2 cellular contexts compared by ENCODE assay signal in the genomic region with DNA sequence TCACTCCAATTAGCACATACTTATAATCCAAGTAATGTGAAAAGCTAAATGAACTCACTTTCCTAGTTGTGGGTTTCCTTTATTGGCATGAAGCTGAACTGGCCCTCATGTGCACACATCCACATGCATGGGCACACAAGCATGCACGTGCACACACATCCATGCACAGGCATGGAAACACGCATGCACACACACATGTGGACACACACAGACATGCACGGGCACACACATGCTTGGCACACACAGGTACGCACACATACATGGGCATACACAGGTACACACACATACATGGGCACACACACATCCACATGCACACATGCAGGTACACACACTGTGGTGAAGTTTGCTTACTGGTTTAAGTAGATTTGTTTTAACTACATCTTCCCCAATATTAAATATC.
TF ChIP-seq lines count a peak whose summit lies in the region.

No MANE protein-coding gene starts in this region.

TF ChIP-seq in WTC11, 78 proteins besides CTCF, POLR2A, EP300 and RAD21:
- no peak for TF ChIP-seq CREM (CRISPR knock-in tag; IDR thresholded peaks at IDR 0.05)
- 0 out of 2 replicates have a peak, but pooled peaks have one; percentile 34 for TF ChIP-seq CREB1 (CRISPR knock-in tag; IDR thresholded peaks at IDR 0.05)

TF ChIP-seq in H1, 55 proteins besides CTCF, POLR2A, EP300 and RAD21:
- TF ChIP-seq BCL11A (IDR thresholded peaks at IDR 0.05; ENCODE audit: low read depth in 2 of 2, low read length in 2 of 2) (no peak), RBBP5 (IDR thresholded peaks at IDR 0.05; ENCODE audit: borderline replicate concordance, low read depth, low read length) (no peak), KDM1A (IDR thresholded peaks at IDR 0.05; ENCODE audit: borderline replicate concordance, low read length) (no peak), TEAD4 (IDR thresholded peaks at IDR 0.05; ENCODE audit: low read depth, low read length) (no peak), SIX5 (IDR thresholded peaks at IDR 0.05; ENCODE audit: low read depth, low read length) (no peak), JUN (IDR thresholded peaks at IDR 0.05; ENCODE audit: low read depth, low read length) (no peak), TCF12 (IDR thresholded peaks at IDR 0.05; ENCODE audit: low read depth, low read length) (no peak), BRCA1 (IDR thresholded peaks at IDR 0.05; ENCODE audit: low read depth, low read length) (no peak), EGR1 (IDR thresholded peaks at IDR 0.05; ENCODE audit: borderline replicate concordance, low read depth, low read length) (no peak), CTBP2 (IDR thresholded peaks at IDR 0.05; ENCODE audit: borderline replicate concordance, insufficient read depth, insufficient read length, low read length) (no peak), GTF2F1 (IDR thresholded peaks at IDR 0.05; ENCODE audit: borderline replicate concordance, low read depth, low read length) (no peak), SRF (IDR thresholded peaks at IDR 0.05; ENCODE audit: low read depth, low read length) (no peak), RNF2 (IDR thresholded peaks at IDR 0.05; ENCODE audit: borderline replicate concordance, low read depth, low read length, missing control alignments, poor library complexity, severe bottlenecking) (no peak)
- TF ChIP-seq, protein P1, sequence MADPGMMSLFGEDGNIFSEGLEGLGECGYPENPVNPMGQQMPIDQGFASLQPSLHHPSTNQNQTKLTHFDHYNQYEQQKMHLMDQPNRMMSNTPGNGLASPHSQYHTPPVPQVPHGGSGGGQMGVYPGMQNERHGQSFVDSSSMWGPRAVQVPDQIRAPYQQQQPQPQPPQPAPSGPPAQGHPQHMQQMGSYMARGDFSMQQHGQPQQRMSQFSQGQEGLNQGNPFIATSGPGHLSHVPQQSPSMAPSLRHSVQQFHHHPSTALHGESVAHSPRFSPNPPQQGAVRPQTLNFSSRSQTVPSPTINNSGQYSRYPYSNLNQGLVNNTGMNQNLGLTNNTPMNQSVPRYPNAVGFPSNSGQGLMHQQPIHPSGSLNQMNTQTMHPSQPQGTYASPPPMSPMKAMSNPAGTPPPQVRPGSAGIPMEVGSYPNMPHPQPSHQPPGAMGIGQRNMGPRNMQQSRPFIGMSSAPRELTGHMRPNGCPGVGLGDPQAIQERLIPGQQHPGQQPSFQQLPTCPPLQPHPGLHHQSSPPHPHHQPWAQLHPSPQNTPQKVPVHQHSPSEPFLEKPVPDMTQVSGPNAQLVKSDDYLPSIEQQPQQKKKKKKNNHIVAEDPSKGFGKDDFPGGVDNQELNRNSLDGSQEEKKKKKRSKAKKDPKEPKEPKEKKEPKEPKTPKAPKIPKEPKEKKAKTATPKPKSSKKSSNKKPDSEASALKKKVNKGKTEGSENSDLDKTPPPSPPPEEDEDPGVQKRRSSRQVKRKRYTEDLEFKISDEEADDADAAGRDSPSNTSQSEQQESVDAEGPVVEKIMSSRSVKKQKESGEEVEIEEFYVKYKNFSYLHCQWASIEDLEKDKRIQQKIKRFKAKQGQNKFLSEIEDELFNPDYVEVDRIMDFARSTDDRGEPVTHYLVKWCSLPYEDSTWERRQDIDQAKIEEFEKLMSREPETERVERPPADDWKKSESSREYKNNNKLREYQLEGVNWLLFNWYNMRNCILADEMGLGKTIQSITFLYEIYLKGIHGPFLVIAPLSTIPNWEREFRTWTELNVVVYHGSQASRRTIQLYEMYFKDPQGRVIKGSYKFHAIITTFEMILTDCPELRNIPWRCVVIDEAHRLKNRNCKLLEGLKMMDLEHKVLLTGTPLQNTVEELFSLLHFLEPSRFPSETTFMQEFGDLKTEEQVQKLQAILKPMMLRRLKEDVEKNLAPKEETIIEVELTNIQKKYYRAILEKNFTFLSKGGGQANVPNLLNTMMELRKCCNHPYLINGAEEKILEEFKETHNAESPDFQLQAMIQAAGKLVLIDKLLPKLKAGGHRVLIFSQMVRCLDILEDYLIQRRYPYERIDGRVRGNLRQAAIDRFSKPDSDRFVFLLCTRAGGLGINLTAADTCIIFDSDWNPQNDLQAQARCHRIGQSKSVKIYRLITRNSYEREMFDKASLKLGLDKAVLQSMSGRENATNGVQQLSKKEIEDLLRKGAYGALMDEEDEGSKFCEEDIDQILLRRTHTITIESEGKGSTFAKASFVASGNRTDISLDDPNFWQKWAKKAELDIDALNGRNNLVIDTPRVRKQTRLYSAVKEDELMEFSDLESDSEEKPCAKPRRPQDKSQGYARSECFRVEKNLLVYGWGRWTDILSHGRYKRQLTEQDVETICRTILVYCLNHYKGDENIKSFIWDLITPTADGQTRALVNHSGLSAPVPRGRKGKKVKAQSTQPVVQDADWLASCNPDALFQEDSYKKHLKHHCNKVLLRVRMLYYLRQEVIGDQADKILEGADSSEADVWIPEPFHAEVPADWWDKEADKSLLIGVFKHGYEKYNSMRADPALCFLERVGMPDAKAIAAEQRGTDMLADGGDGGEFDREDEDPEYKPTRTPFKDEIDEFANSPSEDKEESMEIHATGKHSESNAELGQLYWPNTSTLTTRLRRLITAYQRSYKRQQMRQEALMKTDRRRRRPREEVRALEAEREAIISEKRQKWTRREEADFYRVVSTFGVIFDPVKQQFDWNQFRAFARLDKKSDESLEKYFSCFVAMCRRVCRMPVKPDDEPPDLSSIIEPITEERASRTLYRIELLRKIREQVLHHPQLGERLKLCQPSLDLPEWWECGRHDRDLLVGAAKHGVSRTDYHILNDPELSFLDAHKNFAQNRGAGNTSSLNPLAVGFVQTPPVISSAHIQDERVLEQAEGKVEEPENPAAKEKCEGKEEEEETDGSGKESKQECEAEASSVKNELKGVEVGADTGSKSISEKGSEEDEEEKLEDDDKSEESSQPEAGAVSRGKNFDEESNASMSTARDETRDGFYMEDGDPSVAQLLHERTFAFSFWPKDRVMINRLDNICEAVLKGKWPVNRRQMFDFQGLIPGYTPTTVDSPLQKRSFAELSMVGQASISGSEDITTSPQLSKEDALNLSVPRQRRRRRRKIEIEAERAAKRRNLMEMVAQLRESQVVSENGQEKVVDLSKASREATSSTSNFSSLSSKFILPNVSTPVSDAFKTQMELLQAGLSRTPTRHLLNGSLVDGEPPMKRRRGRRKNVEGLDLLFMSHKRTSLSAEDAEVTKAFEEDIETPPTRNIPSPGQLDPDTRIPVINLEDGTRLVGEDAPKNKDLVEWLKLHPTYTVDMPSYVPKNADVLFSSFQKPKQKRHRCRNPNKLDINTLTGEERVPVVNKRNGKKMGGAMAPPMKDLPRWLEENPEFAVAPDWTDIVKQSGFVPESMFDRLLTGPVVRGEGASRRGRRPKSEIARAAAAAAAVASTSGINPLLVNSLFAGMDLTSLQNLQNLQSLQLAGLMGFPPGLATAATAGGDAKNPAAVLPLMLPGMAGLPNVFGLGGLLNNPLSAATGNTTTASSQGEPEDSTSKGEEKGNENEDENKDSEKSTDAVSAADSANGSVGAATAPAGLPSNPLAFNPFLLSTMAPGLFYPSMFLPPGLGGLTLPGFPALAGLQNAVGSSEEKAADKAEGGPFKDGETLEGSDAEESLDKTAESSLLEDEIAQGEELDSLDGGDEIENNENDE (IDR thresholded peaks at IDR 0.05; ENCODE audit: insufficient replicate concordance, low read length): no peak
- TF ChIP-seq, protein P2, sequence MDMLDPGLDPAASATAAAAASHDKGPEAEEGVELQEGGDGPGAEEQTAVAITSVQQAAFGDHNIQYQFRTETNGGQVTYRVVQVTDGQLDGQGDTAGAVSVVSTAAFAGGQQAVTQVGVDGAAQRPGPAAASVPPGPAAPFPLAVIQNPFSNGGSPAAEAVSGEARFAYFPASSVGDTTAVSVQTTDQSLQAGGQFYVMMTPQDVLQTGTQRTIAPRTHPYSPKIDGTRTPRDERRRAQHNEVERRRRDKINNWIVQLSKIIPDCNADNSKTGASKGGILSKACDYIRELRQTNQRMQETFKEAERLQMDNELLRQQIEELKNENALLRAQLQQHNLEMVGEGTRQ (IDR thresholded peaks at IDR 0.05; ENCODE audit: low read length): no peak
